Comparison of ENCODE assay signal across 1 cellular context in genomic region chr9:32866292-32866691, GRCh38.
TF ChIP-seq lines count a peak whose summit lies in the region.

No MANE protein-coding gene starts in this region.

TF ChIP-seq in GM23338, 12 proteins besides CTCF, POLR2A, EP300 and RAD21 (continued from another document):
- TF ChIP-seq ZNF462 (CRISPR knock-in tag; IDR thresholded peaks at IDR 0.05) (no peak), NANOG (IDR thresholded peaks at IDR 0.05; ENCODE audit: borderline replicate concordance) (no peak), JUNB (IDR thresholded peaks at IDR 0.05; ENCODE audit: unreplicated experiment) (no peak), EZH2 (IDR thresholded peaks at IDR 0.05; ENCODE audit: low read depth, unreplicated experiment) (no peak)
